9 cellular contexts compared by ENCODE assay signal in genomic region chr17:48998557-48999440, GRCh38. TPM values are rescaled to one million over a fixed set of nuclear protein-coding genes. Genes with fewer than 3 reads are reported as not detected.
DNase-seq lines count a peak whose midpoint lies in the region; ATAC-seq and TF ChIP-seq lines count a peak whose summit lies in the region.
"Had no signal": no experiment of that assay in that cellular context is flagged by ENCODE, and none has a peak within 500 bp of the region (broad histone marks: within the 10 kb centered on the region; RNA-seq: fewer than 3 reads in every experiment).

No MANE protein-coding gene starts in this region.

- H3K27ac Mint-ChIP-seq in activated CD8-positive, alpha-beta memory T cell treated with anti-CD3 and anti-CD28 coated beads, Interleukin-2, amount 10 ng/mL, durations not matched to agents 7 days and 5 days: peak overlapping the region; percentile 34
- H3K27ac Mint-ChIP-seq in T-cell: peak overlapping the region in 1 of 2 donors; percentile 43
- H3K27ac Mint-ChIP-seq in glutamatergic neuron (ENCODE audit: unreplicated experiment): peak overlapping the region; percentile 84
- peak overlapping the region in 1 of 2 donors; percentile 78 for H3K27ac Mint-ChIP-seq in stimulated activated naive CD8-positive, alpha-beta T cell treated with anti-CD3 and anti-CD28 coated beads, Interleukin-15, amount 100 ng/mL, for 72 hours
- no peak overlapping the region for H3K27ac Mint-ChIP-seq in CD14-positive monocyte

- H3K36me3 Mint-ChIP-seq in activated CD8-positive, alpha-beta memory T cell treated with anti-CD3 and anti-CD28 coated beads, Interleukin-2, amount 10 ng/mL, durations not matched to agents 7 days and 5 days: no peaks in the 10 kb centered on the region
- H3K36me3 Mint-ChIP-seq in T-cell (no peaks in the 10 kb centered on the region), glutamatergic neuron (ENCODE audit: unreplicated experiment) (no peaks in the 10 kb centered on the region), CD14-positive monocyte (peaks cover 3 to 12% of the 10 kb centered on the region in 2 donors)

- POLR2A ChIA-PET in T-cell (lab: Charles Lee): interaction anchor here in 1 of 2 donors (0.7 kb wide), 2 partner anchors 112 to 1139 kb away, joined by 6 read pairs; no protein-coding TSS in a partner anchor

- peak; percentile 33 for DNase-seq in activated CD8-positive, alpha-beta memory T cell treated with anti-CD3 and anti-CD28 coated beads, Interleukin-2, amount 10 ng/mL, durations not matched to agents 7 days and 5 days
- no peak for DNase-seq in activated CD8-positive, alpha-beta memory T cell treated with anti-CD3 and anti-CD28 coated beads for 24 hours
- DNase-seq in T-cell (no peak), glutamatergic neuron (no peak), CD14-positive monocyte (ENCODE audit: low spot score) (no peak), GM10266 (ENCODE audit: extremely low spot score) (no peak), SK-N-DZ (ENCODE audit: low spot score) (no peak)
- DNase-seq in stimulated activated naive CD8-positive, alpha-beta T cell treated with anti-CD3 and anti-CD28 coated beads, Interleukin-15, amount 100 ng/mL, for 72 hours: no peak
- DNase-seq: heart right ventricle had no signal

- peaks cover 93% of the 10 kb centered on the region for H3K27me3 Mint-ChIP-seq in activated CD8-positive, alpha-beta memory T cell treated with anti-CD3 and anti-CD28 coated beads, Interleukin-2, amount 10 ng/mL, durations not matched to agents 7 days and 5 days
- H3K27me3 Mint-ChIP-seq in T-cell (peaks cover 72 to 87% of the 10 kb centered on the region in 2 donors), glutamatergic neuron (ENCODE audit: unreplicated experiment) (peaks cover 25% of the 10 kb centered on the region), CD14-positive monocyte (ENCODE audit: low read depth in 3 of 3) (peaks cover 95 to 97% (median 97%) of the 10 kb centered on the region in 3 donors)
- peaks cover 96% of the 10 kb centered on the region for H3K27me3 Mint-ChIP-seq in stimulated activated naive CD8-positive, alpha-beta T cell treated with anti-CD3 and anti-CD28 coated beads, Interleukin-15, amount 100 ng/mL, for 72 hours

- CTCF ChIA-PET in activated CD8-positive, alpha-beta memory T cell treated with anti-CD3 and anti-CD28 coated beads, Interleukin-2, amount 10 ng/mL, durations not matched to agents 7 days and 5 days (lab: Charles Lee): interaction anchor here (0.6 to 1.6 kb wide), 2 partner anchors 34 to 488 kb away, joined by 3 read pairs; no protein-coding TSS in a partner anchor
- CTCF ChIA-PET in T-cell (lab: Charles Lee): interaction anchor here (0.6 to 0.7 kb wide), 4 partner anchors 54 to 397 kb away, joined by 3 to 8 read pairs (median 3); no protein-coding TSS in a partner anchor

- intact Hi-C loops in CD14-positive monocyte (cut with micrococcal nuclease): no loop called here

- peak overlapping the region; percentile 49 for H3K4me3 Mint-ChIP-seq in activated CD8-positive, alpha-beta memory T cell treated with anti-CD3 and anti-CD28 coated beads, Interleukin-2, amount 10 ng/mL, durations not matched to agents 7 days and 5 days
- peak overlapping the region; percentile 28 to 85 (median 45) for H3K4me3 Mint-ChIP-seq in T-cell
- H3K4me3 Mint-ChIP-seq in glutamatergic neuron (ENCODE audit: unreplicated experiment): peak overlapping the region; percentile 97
- H3K4me3 Mint-ChIP-seq in stimulated activated naive CD8-positive, alpha-beta T cell treated with anti-CD3 and anti-CD28 coated beads, Interleukin-15, amount 100 ng/mL, for 72 hours: peak overlapping the region; percentile 80 to 88
- H3K4me3 Mint-ChIP-seq in CD14-positive monocyte: peak overlapping the region in 1 of 2 donors; percentile 81

- peaks cover 22% of the 10 kb centered on the region for H3K4me1 Mint-ChIP-seq in activated CD8-positive, alpha-beta memory T cell treated with anti-CD3 and anti-CD28 coated beads, Interleukin-2, amount 10 ng/mL, durations not matched to agents 7 days and 5 days
- peaks cover 27 to 39% (median 32%) of the 10 kb centered on the region in 3 donors for H3K4me1 Mint-ChIP-seq in T-cell
- H3K4me1 Mint-ChIP-seq in glutamatergic neuron (ENCODE audit: low read depth, unreplicated experiment): peaks cover 21% of the 10 kb centered on the region
- peaks cover 50% of the 10 kb centered on the region for H3K4me1 Mint-ChIP-seq in stimulated activated naive CD8-positive, alpha-beta T cell treated with anti-CD3 and anti-CD28 coated beads, Interleukin-15, amount 100 ng/mL, for 72 hours
- H3K4me1 Mint-ChIP-seq in CD14-positive monocyte: peaks cover 27% of the 10 kb centered on the region

- H3K9me3 Mint-ChIP-seq in activated CD8-positive, alpha-beta memory T cell treated with anti-CD3 and anti-CD28 coated beads, Interleukin-2, amount 10 ng/mL, durations not matched to agents 7 days and 5 days (ENCODE audit: low read depth): no peaks in the 10 kb centered on the region
- peaks cover 0 to 4% (median 0%) of the 10 kb centered on the region in 3 donors for H3K9me3 Mint-ChIP-seq in T-cell
- H3K9me3 Mint-ChIP-seq in glutamatergic neuron (ENCODE audit: unreplicated experiment): peaks cover 24% of the 10 kb centered on the region
- H3K9me3 Mint-ChIP-seq in stimulated activated naive CD8-positive, alpha-beta T cell treated with anti-CD3 and anti-CD28 coated beads, Interleukin-15, amount 100 ng/mL, for 72 hours: no peaks in the 10 kb centered on the region
- peaks cover 0 to 32% (median 20%) of the 10 kb centered on the region in 7 donors for H3K9me3 Mint-ChIP-seq in CD14-positive monocyte

- no peak for ATAC-seq in activated CD8-positive, alpha-beta memory T cell treated with anti-CD3 and anti-CD28 coated beads, Interleukin-2, amount 10 ng/mL, durations not matched to agents 7 days and 5 days
- no peak for ATAC-seq in T-cell (replicated peaks in 1 of 4)
- no peak for ATAC-seq in stimulated activated naive CD8-positive, alpha-beta T cell treated with anti-CD3 and anti-CD28 coated beads, Interleukin-15, amount 100 ng/mL, for 72 hours

- no peak for TF ChIP-seq CTCF in glutamatergic neuron (IDR thresholded peaks at IDR 0.05; ENCODE audit: partially characterized antibody, unreplicated experiment)
- TF ChIP-seq CTCF in CD14-positive monocyte (IDR thresholded peaks at IDR 0.05): no peak
- TF ChIP-seq CTCF in GM10266 (IDR thresholded peaks at IDR 0.05; ENCODE audit: control insufficient read depth, insufficient read depth, low read depth, missing control alignments): no peak

RNA-seq across cellular contexts. Expression of gene IGF2BP1, which starts 1.6 kb away (rescaled TPM):
- total RNA-seq in activated CD8-positive, alpha-beta memory T cell treated with anti-CD3 and anti-CD28 coated beads, Interleukin-2, amount 10 ng/mL, durations not matched to agents 7 days and 5 days: not detected
- total RNA-seq in T-cell: 1 to 10 TPM in 1 of 5 donors, under 1 TPM in 2, not detected in 2; 0.43 to 1.4 (median 0.61) TPM
- 260 TPM for total RNA-seq in glutamatergic neuron (ENCODE audit: unreplicated experiment)
- not detected for polyA plus RNA-seq in CD14-positive monocyte
- 63.4 and 72.2 TPM in 2 replicates for polyA plus RNA-seq in SK-N-DZ (2014; cell fraction: cytosol; rRNA removed)
- polyA plus RNA-seq in SK-N-DZ (2014; cell fraction: nucleus; rRNA removed): 47.9 and 78.5 TPM in 2 replicates
- total RNA-seq: heart right ventricle had no signal

RNA-seq across cellular contexts. Expression of gene GIP, which starts 30.4 kb away (rescaled TPM):
- total RNA-seq in activated CD8-positive, alpha-beta memory T cell treated with anti-CD3 and anti-CD28 coated beads, Interleukin-2, amount 10 ng/mL, durations not matched to agents 7 days and 5 days: not detected
- total RNA-seq in T-cell: not detected
- not detected for total RNA-seq in glutamatergic neuron (ENCODE audit: unreplicated experiment)
- polyA plus RNA-seq in CD14-positive monocyte: not detected
- polyA plus RNA-seq in SK-N-DZ (2014; cell fraction: cytosol; rRNA removed): 1.1 TPM in 1 of 2 replicates, not detected in the other
- polyA plus RNA-seq in SK-N-DZ (2014; cell fraction: nucleus; rRNA removed): not detected in 2 replicates
- total RNA-seq: heart right ventricle had no signal
- polyA plus RNA-seq: heart right ventricle had no signal

RNA-seq across cellular contexts. Expression of gene SNF8, which starts 54.2 kb away (rescaled TPM):
- total RNA-seq in activated CD8-positive, alpha-beta memory T cell treated with anti-CD3 and anti-CD28 coated beads, Interleukin-2, amount 10 ng/mL, durations not matched to agents 7 days and 5 days: 100 to 1,000 TPM; 125 to 127 TPM
- total RNA-seq in T-cell (10 to 100 TPM; 55.6 to 71.7 (median 65.3) TPM), glutamatergic neuron (ENCODE audit: unreplicated experiment) (143 TPM)
- 100 to 1,000 TPM; 145 to 162 TPM for polyA plus RNA-seq in CD14-positive monocyte
- 187 and 212 TPM in 2 replicates for polyA plus RNA-seq in SK-N-DZ (2014; cell fraction: cytosol; rRNA removed)
- polyA plus RNA-seq in SK-N-DZ (2014; cell fraction: nucleus; rRNA removed): 116 and 127 TPM in 2 replicates

Comparison
In these comparisons a context has a peak if more than half of its experiments do, and no peak if none do; other contexts are left out.
1. H3K27ac Mint-ChIP-seq: peak in activated CD8-positive, alpha-beta memory T cell treated with anti-CD3 and anti-CD28 coated beads, Interleukin-2, amount 10 ng/mL, durations not matched to agents 7 days and 5 days (single experiment) and glutamatergic neuron (single experiment); none in CD14-positive monocyte (0 of 7).
2. RNA of gene IGF2BP1, which starts 1.6 kb away (total RNA-seq): 260 TPM in glutamatergic neuron (single experiment); 0.43 to 1.4 TPM in T-cell and not detected in activated CD8-positive, alpha-beta memory T cell treated with anti-CD3 and anti-CD28 coated beads, Interleukin-2, amount 10 ng/mL, durations not matched to agents 7 days and 5 days; every median in the first group is over 100 times any median in the second.